28 cellular contexts compared by ENCODE assay signal in the genomic region with DNA sequence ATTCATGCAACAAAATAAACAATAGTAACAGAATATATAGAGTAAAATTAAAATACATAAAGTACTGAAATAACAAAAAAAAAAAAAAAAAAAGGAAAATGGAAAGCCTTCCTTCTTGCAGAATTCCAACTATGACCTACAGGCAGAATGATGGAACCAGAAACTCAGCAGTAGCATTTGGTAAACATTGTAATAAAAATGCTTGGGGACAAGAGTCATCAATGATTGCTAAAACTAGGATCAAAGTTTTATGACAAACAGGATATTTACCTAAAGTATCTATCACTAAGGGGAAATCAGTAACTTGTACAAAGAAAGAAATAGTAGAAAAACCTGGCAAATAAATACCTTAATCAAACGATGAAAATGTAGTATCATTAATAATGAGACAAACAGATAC.
"Had no signal": no experiment of that assay in that cellular context is flagged by ENCODE, and none has a peak within 500 bp of the region (broad histone marks: within the 10 kb centered on the region; RNA-seq: fewer than 3 reads in every experiment).

No MANE protein-coding gene starts in this region.

- H3K4me1 ChIP-seq: neural progenitor cell, psoas muscle, right atrium auricular region, right lobe of liver, tibial nerve, upper lobe of left lung, vagina had no signal

- H2AFZ ChIP-seq: hepatocyte, neural progenitor cell, parathyroid adenoma had no signal

- ATAC-seq: left lobe of liver; left ventricle myocardium superior; natural killer cell; psoas muscle; stimulated activated memory B cell treated with anti-CD40 and anti-IgM and Interleukin-4, amounts not matched to agents 10 μg/mL and 1 μg/mL and 100 μg/mL, for 72 hours; stimulated activated naive CD8-positive, alpha-beta T cell treated with anti-CD3 and anti-CD28 coated beads, Interleukin-15, amount 100 ng/mL, for 72 hours had no signal

- H3K9me3 ChIP-seq: neutrophil, psoas muscle, right atrium auricular region, right lobe of liver, tibial nerve, upper lobe of left lung, vagina had no signal

- H3K79me2 ChIP-seq: hepatocyte, parathyroid adenoma had no signal

- H3K4me3 ChIP-seq: hepatocyte, lung, neural progenitor cell, psoas muscle, right atrium auricular region, right lobe of liver, smooth muscle cell, tibial nerve, upper lobe of left lung, vagina had no signal

- H3K27ac ChIP-seq: hepatocyte, neural progenitor cell, neutrophil, parathyroid adenoma, psoas muscle, right atrium auricular region, right lobe of liver, tibial nerve, upper lobe of left lung, vagina had no signal

- H3K4me2 ChIP-seq: hepatocyte, neural progenitor cell, smooth muscle cell had no signal

- H3K27me3 ChIP-seq: hepatocyte, neural progenitor cell, neutrophil, right atrium auricular region, right lobe of liver, tibial nerve, upper lobe of left lung, vagina had no signal

- DNase-seq: islet precursor cell; left ventricle myocardium superior; mesendoderm; naive B cell; natural killer cell; nephron progenitor cell; occipital lobe; psoas muscle; right lobe of liver; stimulated activated CD4-positive, alpha-beta T cell treated with anti-CD3 and anti-CD28 coated beads, Interleukin-1b, Interleukin-23, amount 100 ng/mL, for 48 hours; stimulated activated CD4-positive, alpha-beta T cell treated with anti-CD3 and anti-CD28 coated beads, Interleukin-2, amount 100 ng/mL, for 48 hours; stimulated activated CD4-positive, alpha-beta T cell treated with anti-CD3 and anti-CD28 coated beads, Interleukin-4, amount 100 ng/mL, for 4 hours; stimulated activated CD8-positive, alpha-beta memory T cell treated with anti-CD3 and anti-CD28 coated beads, Interleukin-4, amount 100 ng/mL, for 48 hours; stimulated activated naive CD4-positive, alpha-beta T cell treated with Interleukin-2 at 50 U/mL for 16 hours; stimulated activated naive CD8-positive, alpha-beta T cell treated with anti-CD3 and anti-CD28 coated beads, Interleukin-15, amount 100 ng/mL, for 72 hours; substantia nigra; upper lobe of left lung had no signal

- H3K9ac ChIP-seq: neural progenitor cell, parathyroid adenoma had no signal
